ENCODE assay signal across 1 cellular context in genomic region chr17:76427457-76428231, GRCh38.
TF ChIP-seq lines count a peak whose summit lies in the region.

No MANE protein-coding gene starts in this region.

TF ChIP-seq in endothelial cell of umbilical vein, 7 proteins besides CTCF, POLR2A, EP300 and RAD21:
- TF ChIP-seq FOS (IDR thresholded peaks at IDR 0.05; ENCODE audit: borderline replicate concordance, insufficient read depth, low read length), result peak; percentile 36
- no peak for TF ChIP-seq MAX (IDR thresholded peaks at IDR 0.05; ENCODE audit: insufficient read depth, insufficient read length)
TF ChIP-seq in endothelial cell of umbilical vein: peak in this region for 1.
